5 cellular contexts compared by ENCODE assay signal in the genomic region with DNA sequence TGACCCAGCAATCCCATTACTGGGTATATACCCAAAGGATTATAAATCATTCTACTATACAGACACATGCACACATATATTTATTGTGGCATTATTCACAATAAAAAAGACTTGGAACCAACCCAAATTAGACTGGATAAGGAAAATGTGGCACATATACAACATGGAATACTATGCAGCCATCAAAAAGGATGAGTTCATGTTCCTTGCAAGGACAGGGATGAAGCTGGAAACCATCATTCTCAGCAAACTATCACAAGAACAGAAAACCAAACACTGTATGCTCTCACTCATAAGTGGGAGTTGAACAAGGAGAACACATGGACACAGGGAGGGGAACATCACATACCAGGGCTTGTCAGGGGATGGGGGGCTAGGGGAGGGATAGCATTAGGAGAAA. TPM values are rescaled to one million over a fixed set of nuclear protein-coding genes. Genes with fewer than 3 reads are reported as not detected.
"Had no signal": no experiment of that assay in that cellular context is flagged by ENCODE, and none has a peak within 500 bp of the region (broad histone marks: within the 10 kb centered on the region; RNA-seq: fewer than 3 reads in every experiment).

No MANE protein-coding gene starts in this region.

RNA-seq across cellular contexts. Expression of gene DSPP, which starts 34.0 kb away (rescaled TPM):
- total RNA-seq: GM23248, H4, H7, HT-29, IMR-90 had no signal
- polyA plus RNA-seq: GM23248, IMR-90 had no signal

RNA-seq across cellular contexts. Expression of gene SPARCL1, which starts 45.2 kb away (rescaled TPM):
- total RNA-seq: GM23248, HT-29, IMR-90 had no signal
- polyA plus RNA-seq: GM23248, IMR-90 had no signal
